Comparison of ENCODE assay signal across 9 cellular contexts in genomic region chrX:32530802-32531403, GRCh38.
A peak's percentile ranks its signal among the peaks of the same experiment; 100 is the strongest.
DNase-seq lines count a peak whose midpoint lies in the region; FAIRE-seq and TF ChIP-seq lines count a peak whose summit lies in the region.
"Had no signal": no experiment of that assay in that cellular context is flagged by ENCODE, and none has a peak within 500 bp of the region (broad histone marks: within the 10 kb centered on the region; RNA-seq: fewer than 3 reads in every experiment).

No MANE protein-coding gene starts in this region.

- H3T11ph ChIP-seq in H9 (ENCODE audit: low read length): no peak overlapping the region

- H4K8ac ChIP-seq in H9 (replicated peaks; ENCODE audit: insufficient read length, low read depth, low read length): no peak overlapping the region

- H3K36me3 ChIP-seq in H7 (replicated peaks; ENCODE audit: control insufficient read depth, insufficient read depth, low read length): no peaks in the 10 kb centered on the region
- H3K36me3 ChIP-seq: BLaER1 had no signal

- no peaks in the 10 kb centered on the region for H3K79me1 ChIP-seq in H9 (ENCODE audit: insufficient read depth, low read depth, low read length, poor library complexity, severe bottlenecking)

- no peak overlapping the region for H3K4me2 ChIP-seq in H9 (ENCODE audit: insufficient read depth, insufficient read length, low read length)
- H3K4me2 ChIP-seq: BLaER1 had no signal

- no peaks in the 10 kb centered on the region for H4K20me1 ChIP-seq in H9 (ENCODE audit: control insufficient read depth, insufficient read depth, insufficient read length)
- H4K20me1 ChIP-seq: BLaER1 had no signal

- no peaks in the 10 kb centered on the region for H3K79me2 ChIP-seq in H9 (ENCODE audit: insufficient read depth, low read length)

- H3K27me3 Mint-ChIP-seq in H9 (ENCODE audit: low read depth) (no peaks in the 10 kb centered on the region), mesothelial cell of epicardium (ENCODE audit: low read depth) (no peaks in the 10 kb centered on the region)

- H2BK12ac ChIP-seq in H9 (ENCODE audit: insufficient read length, low read depth, low read length): no peak overlapping the region

- H3K9ac ChIP-seq in H9 (ENCODE audit: extremely low read depth, insufficient read length, low read length): no peak overlapping the region
- H3K9ac ChIP-seq: BLaER1 had no signal

- H3K4me1 Mint-ChIP-seq in H9 (peaks cover 18 to 21% of the 10 kb centered on the region in 2 experiments), mesothelial cell of epicardium (peaks cover 47% of the 10 kb centered on the region)

- no peaks in the 10 kb centered on the region for H3K23me2 ChIP-seq in H9 (ENCODE audit: insufficient read length, low read depth, low read length, poor library complexity, severe bottlenecking)

- no peak overlapping the region for H3K56ac ChIP-seq in H9 (ENCODE audit: insufficient read length, low read depth, low read length)

- H3K9me3 Mint-ChIP-seq in H9 (peaks cover 0 to 25% of the 10 kb centered on the region in 2 experiments; a peak in 4 of 5 replicates), mesothelial cell of epicardium (no peaks in the 10 kb centered on the region)

- H3K27ac Mint-ChIP-seq in H9: no peak overlapping the region
- H3K27ac Mint-ChIP-seq in mesothelial cell of epicardium: peak overlapping the region; percentile 25

- no peak overlapping the region for H4K5ac ChIP-seq in H9 (ENCODE audit: insufficient read length, low read depth, low read length)

- DNase-seq in DMS153 treated with DMSO at 0.1 percent for 48 hours (lab: John Stamatoyannopoulos, UW; ENCODE audit: unreplicated experiment) (peak; percentile 40), DMS153 (lab: John Stamatoyannopoulos, UW) (no peak), H9 (no peak), NCI-H69 (lab: John Stamatoyannopoulos, UW) (peak; percentile 71), cerebellum (ENCODE audit: low spot score) (peak; percentile 0), mesothelial cell of epicardium (ENCODE audit: low spot score in 2 of 2, unreplicated experiment in 2 of 2) (no peak), H7 (no peak), GM12891 (ENCODE audit: insufficient read length, low spot score) (no peak)

- no peak for TF ChIP-seq POLR2A in GM12891 (IDR thresholded peaks at IDR 0.05; ENCODE audit: low read depth, low read length)

- H3K18ac ChIP-seq in H9 (ENCODE audit: insufficient read length, low read depth, low read length): no peak overlapping the region

- no peak overlapping the region for H2BK20ac ChIP-seq in H9 (ENCODE audit: low read depth, low read length, poor library complexity, severe bottlenecking)

- H3K4me1 ChIP-seq in H9 (ENCODE audit: insufficient read depth, low read length): no peaks in the 10 kb centered on the region; the same call in 1 of the 2 replicates
- H3K4me1 ChIP-seq: BLaER1 had no signal

- H3K36me3 Mint-ChIP-seq in H9 (ENCODE audit: insufficient read depth in 1 of 3, low read depth in 3 of 3) (peaks cover 0 to 2% (median 0%) of the 10 kb centered on the region in 3 experiments; a peak in 2 of 7 replicates), mesothelial cell of epicardium (peaks cover 9% of the 10 kb centered on the region)

- H3K14ac ChIP-seq in H9 (ENCODE audit: insufficient read depth, low read length): no peak overlapping the region

- no peak overlapping the region for H2BK120ac ChIP-seq in H9 (ENCODE audit: low read depth, low read length, poor library complexity, severe bottlenecking)

- no peak overlapping the region for H3K4me3 ChIP-seq in H7 (ENCODE audit: insufficient read depth, low read depth, low read length)
- H3K4me3 ChIP-seq: BLaER1 had no signal

- WGBS in H9 (ENCODE audit: extremely low coverage, insufficient read length, low lambda C conversion rate): no CpG with 5 or more reads among the region's 3 CpGs

- H3K4me3 Mint-ChIP-seq in H9 (no peak overlapping the region), mesothelial cell of epicardium (peak overlapping the region; percentile 20)

- no peak overlapping the region for H2AFZ ChIP-seq in H9 (ENCODE audit: low read length)

- TF ChIP-seq CTCF in H9 (conservative IDR thresholded peaks at IDR 0.05) (peak; percentile 91), mesothelial cell of epicardium (IDR thresholded peaks at IDR 0.05; ENCODE audit: unreplicated experiment) (peak; percentile 77)

- H3K27me3 ChIP-seq in H9 (ENCODE audit: insufficient read depth, low read length) (no peaks in the 10 kb centered on the region), H7 (ENCODE audit: control insufficient read depth, insufficient read depth, low read length) (no peaks in the 10 kb centered on the region)

- H3K23ac ChIP-seq in H9 (ENCODE audit: insufficient read length, low read depth, low read length): no peak overlapping the region

- H4K91ac ChIP-seq in H9 (ENCODE audit: insufficient read length, low read depth, low read length): no peak overlapping the region

- H2BK15ac ChIP-seq in H9 (ENCODE audit: low read depth, low read length): no peak overlapping the region

- no peaks in the 10 kb centered on the region for H3K9me3 ChIP-seq in H9 (ENCODE audit: control insufficient read depth, low read depth, low read length)
- H3K9me3 ChIP-seq: BLaER1 had no signal

- H2BK5ac ChIP-seq in H9 (ENCODE audit: insufficient read length, low read length): no peak overlapping the region

- H3K27ac ChIP-seq in H9 (ENCODE audit: insufficient read length, low read depth, low read length): no peak overlapping the region
- H3K27ac ChIP-seq: BLaER1 had no signal

- no peak overlapping the region for H3K4ac ChIP-seq in H9 (ENCODE audit: low read depth, low read length)

- FAIRE-seq in GM12891 (lab: Jason Lieb, UNC): no peak

- H2AK5ac ChIP-seq in H9 (ENCODE audit: insufficient read length, low read length): no peak overlapping the region

TF ChIP-seq in GM12891, 5 proteins besides CTCF, POLR2A, EP300 and RAD21:
- no peak for TF ChIP-seq SPI1 (IDR thresholded peaks at IDR 0.05; ENCODE audit: low read depth, low read length)
- no peak for TF ChIP-seq POLR2AphosphoS5 (IDR thresholded peaks at IDR 0.05; ENCODE audit: low read depth, low read length)
- no peak for TF ChIP-seq PAX5 (IDR thresholded peaks at IDR 0.05; ENCODE audit: insufficient read depth, low read length, severe bottlenecking)
- TF ChIP-seq POU2F2 (IDR thresholded peaks at IDR 0.05; ENCODE audit: low read depth, low read length): no peak
- no peak for TF ChIP-seq TAF1 (IDR thresholded peaks at IDR 0.05; ENCODE audit: low read depth, low read length)
TF ChIP-seq in GM12891: peak in this region for 0.

Comparison
In these comparisons a context has a peak if more than half of its experiments do, and no peak if none do; other contexts are left out.
1. DNase-seq: peak in DMS153 treated with DMSO at 0.1 percent for 48 hours (single experiment), NCI-H69 (single experiment) and cerebellum (single experiment); none in DMS153 (single experiment), H9 (single experiment), mesothelial cell of epicardium (0 of 2), H7 (single experiment) and GM12891 (single experiment).